ENCODE assay signal across 8 cellular contexts in the genomic region with DNA sequence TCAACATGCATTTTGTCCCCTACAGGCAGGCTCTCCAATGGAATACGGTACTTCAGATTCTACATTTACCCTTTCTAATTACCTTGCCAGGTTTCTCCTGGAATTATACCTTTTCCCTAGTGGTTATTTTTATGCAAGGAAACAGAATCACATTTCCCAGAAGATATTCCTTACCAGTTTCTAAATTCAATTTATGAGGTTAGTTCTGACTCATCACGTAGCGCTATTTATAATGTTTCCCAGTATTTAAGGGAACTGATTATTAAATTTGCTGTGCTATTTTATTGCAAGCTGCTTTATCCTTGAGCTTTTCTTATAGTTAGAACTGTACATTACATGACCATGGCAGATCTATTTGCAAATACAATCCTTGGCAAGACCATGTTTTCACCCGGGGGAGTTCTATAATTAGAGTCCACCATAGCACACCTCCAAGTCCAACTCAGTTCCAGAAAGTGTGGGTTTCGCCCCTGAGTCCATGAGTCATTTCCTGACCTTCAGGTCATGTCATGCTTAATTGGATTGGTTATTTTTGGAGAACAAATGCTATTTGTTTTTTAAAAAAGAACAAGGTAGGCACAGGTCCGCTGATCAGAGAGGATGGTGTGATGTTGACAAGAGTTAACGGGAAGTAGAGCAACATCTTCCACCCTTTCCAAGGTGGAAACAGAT.
DNase-seq lines count a peak whose midpoint lies in the region; ATAC-seq, FAIRE-seq and TF ChIP-seq lines count a peak whose summit lies in the region.

No MANE protein-coding gene starts in this region.

- H4K20me1 ChIP-seq in MM.1S (ENCODE audit: insufficient read depth, low read length) = no peaks in the 10 kb centered on the region

- peaks cover 12% of the 10 kb centered on the region for H3K9me3 Mint-ChIP-seq in activated T-cell treated with anti-CD3 and anti-CD28 coated beads, Interleukin-2, amount 50 U/mL, for 24 hours

- H3K79me2 ChIP-seq in MM.1S (ENCODE audit: low read length) = no peaks in the 10 kb centered on the region

- H3K4me2 ChIP-seq in MM.1S (ENCODE audit: low read depth, low read length) = 0 out of 2 replicates have a peak overlapping the region, but pooled peaks have one; percentile 2

- no peak for TF ChIP-seq CTCF in GM10266 (IDR thresholded peaks at IDR 0.05; ENCODE audit: control insufficient read depth, insufficient read depth, low read depth, missing control alignments)
- TF ChIP-seq CTCF in MM.1S (IDR thresholded peaks at IDR 0.05; ENCODE audit: low read length) = no peak
- TF ChIP-seq CTCF in kidney (IDR thresholded peaks at IDR 0.05; ENCODE audit: borderline replicate concordance, extremely low read depth, insufficient read depth) = no peak

- no peaks in the 10 kb centered on the region for H3K36me3 Mint-ChIP-seq in activated T-cell treated with anti-CD3 and anti-CD28 coated beads, Interleukin-2, amount 50 U/mL, for 24 hours (ENCODE audit: low read depth)

- DNase-seq in GM10266 (ENCODE audit: extremely low spot score) (peak; percentile 53), MM.1S (peak; percentile 27), kidney (no peak), COR-L47 (lab: John Stamatoyannopoulos, UW) (no peak), nucleus accumbens (lab: John Stamatoyannopoulos, UW) (no peak), GM03348 (ENCODE audit: low spot score) (no peak)
- DNase-seq in activated T-cell treated with anti-CD3 and anti-CD28 coated beads, Interleukin-2, amount 50 U/mL, for 24 hours = no peak

- FAIRE-seq in kidney (lab: Jason Lieb, UNC) = no peak

- ATAC-seq in GM21737 (IDR thresholded peaks at IDR 0.05; ENCODE audit: unreplicated experiment) = peak; percentile 77

- H3K9me3 ChIP-seq in MM.1S (replicated peaks; ENCODE audit: insufficient read depth, low read length) (no peaks in the 10 kb centered on the region), kidney (ENCODE audit: control insufficient read depth in 1 of 2, low read length in 2 of 2) (no peaks in the 10 kb centered on the region)

- H3K4me1 Mint-ChIP-seq in activated T-cell treated with anti-CD3 and anti-CD28 coated beads, Interleukin-2, amount 50 U/mL, for 24 hours (ENCODE audit: low read depth) = peaks cover 13% of the 10 kb centered on the region

- no peak overlapping the region for H3K4me3 Mint-ChIP-seq in activated T-cell treated with anti-CD3 and anti-CD28 coated beads, Interleukin-2, amount 50 U/mL, for 24 hours

- no peak overlapping the region for H3K4me3 ChIP-seq in MM.1S (ENCODE audit: low read length)
- H3K4me3 ChIP-seq in kidney (ENCODE audit: low read length in 2 of 2) = no peak overlapping the region

- H3K9ac ChIP-seq in MM.1S (ENCODE audit: low read length) (no peak overlapping the region), kidney (ENCODE audit: low read length in 2 of 2) (peak overlapping the region in 1 of 2 donors; percentile 2)

- H3K4me1 ChIP-seq in MM.1S (ENCODE audit: low read length) (peaks cover 29% of the 10 kb centered on the region), kidney (ENCODE audit: control insufficient read depth in 1 of 2, insufficient read depth in 1 of 2, low read depth in 1 of 2, low read length in 2 of 2) (peaks cover 19 to 37% of the 10 kb centered on the region in 2 donors)

- no peaks in the 10 kb centered on the region for H3K36me3 ChIP-seq in MM.1S (replicated peaks; ENCODE audit: insufficient read depth, low read length)
- H3K36me3 ChIP-seq in kidney (ENCODE audit: control insufficient read depth in 1 of 2, insufficient read depth in 2 of 2, low read length in 2 of 2) = no peaks in the 10 kb centered on the region

- H3K27me3 ChIP-seq in MM.1S (replicated peaks; ENCODE audit: insufficient read depth, low read length) = no peaks in the 10 kb centered on the region

- H3F3A ChIP-seq in MM.1S (ENCODE audit: insufficient read depth, low read length) = no peaks in the 10 kb centered on the region

- intact Hi-C loops in kidney (cut with DNase I) = no loop called here

- no peak overlapping the region for H3K27ac Mint-ChIP-seq in activated T-cell treated with anti-CD3 and anti-CD28 coated beads, Interleukin-2, amount 50 U/mL, for 24 hours

- no peak overlapping the region for H3K27ac ChIP-seq in MM.1S (ENCODE audit: low read length)
- H3K27ac ChIP-seq in kidney (ENCODE audit: low read depth in 2 of 2, low read length in 2 of 2) = peak overlapping the region; percentile 88 to 96

- H2AFZ ChIP-seq in MM.1S (ENCODE audit: low read length) = no peak overlapping the region

- H3K9me2 ChIP-seq in MM.1S (replicated peaks; ENCODE audit: insufficient read depth, low read length) = no peaks in the 10 kb centered on the region

- H3K27me3 Mint-ChIP-seq in activated T-cell treated with anti-CD3 and anti-CD28 coated beads, Interleukin-2, amount 50 U/mL, for 24 hours = peaks cover 27% of the 10 kb centered on the region

Comparison
In these comparisons a context has a peak if more than half of its experiments do, and no peak if none do; other contexts are left out.
1. DNase-seq: peak in GM10266 (single experiment) and MM.1S (single experiment); none in kidney (single experiment), activated T-cell treated with anti-CD3 and anti-CD28 coated beads, Interleukin-2, amount 50 U/mL, for 24 hours (single experiment), COR-L47 (single experiment), nucleus accumbens (0 of 56) and GM03348 (single experiment).